13 cellular contexts compared by ENCODE assay signal in genomic region chr2:182066439-182067061, GRCh38.
DNase-seq lines count a peak whose midpoint lies in the region; ATAC-seq and TF ChIP-seq lines count a peak whose summit lies in the region.
"Had no signal": no experiment of that assay in that cellular context is flagged by ENCODE, and none has a peak within 500 bp of the region (broad histone marks: within the 10 kb centered on the region; RNA-seq: fewer than 3 reads in every experiment).

No MANE protein-coding gene starts in this region.

- peak overlapping the region; percentile 36; the same call in 1 of the 2 replicates for H3K4me2 ChIP-seq in SK-N-SH
- no peak overlapping the region for H3K4me2 ChIP-seq in hepatocyte

- H2AFZ ChIP-seq in SK-N-SH (ENCODE audit: low read depth) (no peak overlapping the region), hepatocyte (no peak overlapping the region)

- no peaks in the 10 kb centered on the region for H4K20me1 ChIP-seq in SK-N-SH (ENCODE audit: insufficient read depth)
- H4K20me1 ChIP-seq in hepatocyte (ENCODE audit: insufficient read depth, poor library complexity, severe bottlenecking), result no peaks in the 10 kb centered on the region

- H3K36me3 ChIP-seq in SK-N-SH (replicated peaks in 1 of 2; ENCODE audit: control insufficient read depth in 1 of 2, insufficient read depth in 2 of 2, low read length in 1 of 2) (no peaks in the 10 kb centered on the region), thoracic aorta (no peaks in the 10 kb centered on the region), hepatocyte (replicated peaks; ENCODE audit: insufficient read depth, low read depth) (no peaks in the 10 kb centered on the region)
- H3K36me3 ChIP-seq: vagina had no signal

- TF ChIP-seq RAD21 in SK-N-SH (IDR thresholded peaks at IDR 0.05; ENCODE audit: low read length), result no peak

- no peaks in the 10 kb centered on the region for H3K9me2 ChIP-seq in SK-N-SH
- H3K9me2 ChIP-seq in hepatocyte (replicated peaks; ENCODE audit: insufficient read depth), result no peaks in the 10 kb centered on the region

- H3K79me2 ChIP-seq in SK-N-SH (ENCODE audit: insufficient read depth) (no peaks in the 10 kb centered on the region), hepatocyte (no peaks in the 10 kb centered on the region)

- H3K27me3 ChIP-seq in SK-N-SH (ENCODE audit: insufficient read depth) (no peaks in the 10 kb centered on the region), thoracic aorta (replicated peaks; ENCODE audit: insufficient read depth) (no peaks in the 10 kb centered on the region), hepatocyte (no peaks in the 10 kb centered on the region)
- H3K27me3 ChIP-seq: vagina had no signal

- TF ChIP-seq CTCF in SK-N-SH (IDR thresholded peaks at IDR 0.05) (no peak), thoracic aorta (IDR thresholded peaks at IDR 0.05) (no peak), hepatocyte (IDR thresholded peaks at IDR 0.05; ENCODE audit: poor library complexity) (no peak)

- H3K9ac ChIP-seq in SK-N-SH, result no peak overlapping the region

- peak; percentile 22 for ATAC-seq in thoracic aorta (ENCODE audit: insufficient number of reproducible peaks, low FRiP score, low read depth)

- DNase-seq in HCEC 1CT (peak; percentile 96), SK-N-SH (peak; percentile 8), fibroblast of the conjunctiva (ENCODE audit: low read depth) (peak; percentile 71), thoracic aorta (ENCODE audit: low spot score) (no peak), hepatocyte (ENCODE audit: low spot score) (no peak), C1 segment of cervical spinal cord (lab: John Stamatoyannopoulos, UW) (no peak)
- no peak for DNase-seq in stimulated activated CD4-positive, alpha-beta T cell treated with anti-CD3 and anti-CD28 coated beads, Interleukin-2, amount 100 ng/mL, for 24 hours
- DNase-seq: activated CD4-positive, alpha-beta T cell treated with anti-CD3 and anti-CD28 coated beads, Interleukin-2, amount 10 ng/mL, durations not matched to agents 24 days and 14 days; activated naive CD4-positive, alpha-beta T cell treated with Interleukin-2 at 50 U/mL for 16 hours; naive B cell; stimulated activated CD4-positive, alpha-beta T cell treated with anti-CD3 and anti-CD28 coated beads, Interleukin-12 subunit alpha, Interleukin-12 subunit beta, amount 100 ng/mL, for 4 hours; SW 1271 had no signal

- H3K27ac ChIP-seq in SK-N-SH (ENCODE audit: low read depth in 2 of 2, low read length in 1 of 2) (peak overlapping the region; percentile 39 to 43; a peak in 2 of 4 replicates), thoracic aorta (peak overlapping the region; percentile 16 to 18), hepatocyte (no peak overlapping the region)
- H3K27ac ChIP-seq: vagina had no signal

- peak; percentile 83 to 84 for TF ChIP-seq EP300 in SK-N-SH (IDR thresholded peaks at IDR 0.05; ENCODE audit: borderline replicate concordance in 1 of 2, low read depth in 1 of 2, low read length in 1 of 2)

- H3K4me3 ChIP-seq in SK-N-SH (ENCODE audit: low read depth in 2 of 2, low read length in 1 of 2) (no peak overlapping the region), thoracic aorta (no peak overlapping the region), hepatocyte (no peak overlapping the region)
- H3K4me3 ChIP-seq: vagina had no signal

- peaks cover 12% of the 10 kb centered on the region for H3F3A ChIP-seq in SK-N-SH (replicated peaks; ENCODE audit: insufficient read depth)

- WGBS in SK-N-SH (ENCODE audit: low lambda C conversion rate), result 0% methylated on average over 2 of the region's 2 CpGs
- WGBS in hepatocyte (ENCODE audit: low lambda C conversion rate, missing lambda C conversion rate), result 30% methylated on average over 2 of the region's 2 CpGs

- POLR2A ChIA-PET in SK-N-SH (lab: Yijun Ruan, JAX), result no interaction called here

- CTCF ChIA-PET in SK-N-SH (lab: Yijun Ruan, JAX), result interaction anchor here (1.3 to 4.0 kb wide), 2 partner anchors 12 to 324 kb away, joined by 5 to 22 read pairs; no protein-coding TSS in a partner anchor

- peaks cover 16 to 26% of the 10 kb centered on the region in 2 experiments for H3K4me1 ChIP-seq in SK-N-SH (ENCODE audit: control insufficient read depth in 1 of 2, insufficient read depth in 2 of 2, low read depth in 1 of 2, low read length in 1 of 2)
- peaks cover 14 to 49% of the 10 kb centered on the region in 2 donors for H3K4me1 ChIP-seq in thoracic aorta (ENCODE audit: control insufficient read depth in 1 of 2, low read depth in 2 of 2)
- H3K4me1 ChIP-seq in hepatocyte (ENCODE audit: insufficient read depth), result peaks cover 50% of the 10 kb centered on the region

- H3K9me3 ChIP-seq in SK-N-SH (no peaks in the 10 kb centered on the region), thoracic aorta (no peaks in the 10 kb centered on the region), hepatocyte (ENCODE audit: low read depth) (no peaks in the 10 kb centered on the region)
- H3K9me3 ChIP-seq: vagina had no signal

TF ChIP-seq in SK-N-SH, 30 proteins besides CTCF, POLR2A, EP300 and RAD21 (continues in another document):
- TF ChIP-seq REST (IDR thresholded peaks at IDR 0.05; ENCODE audit: low read depth, low read length) (0 out of 2 replicates have a peak, but pooled peaks have one; percentile 40), FOXJ3 (CRISPR knock-in tag; IDR thresholded peaks at IDR 0.05) (no peak), GABPA (IDR thresholded peaks at IDR 0.05; ENCODE audit: low read depth) (no peak), MAX (IDR thresholded peaks at IDR 0.05; ENCODE audit: low read depth) (0 out of 2 replicates have a peak, but pooled peaks have one; percentile 10), NRF1 (IDR thresholded peaks at IDR 0.05; ENCODE audit: low read depth, low read length) (no peak), IRF3 (IDR thresholded peaks at IDR 0.05; ENCODE audit: low read depth, low read length) (no peak), TAF1 (IDR thresholded peaks at IDR 0.05; ENCODE audit: borderline replicate concordance, low read depth, low read length) (no peak), TCF12 (IDR thresholded peaks at IDR 0.05) (peak; percentile 88), NFIC (IDR thresholded peaks at IDR 0.05; ENCODE audit: borderline replicate concordance) (peak; percentile 68), SMC3 (IDR thresholded peaks at IDR 0.05; ENCODE audit: low read depth, low read length) (no peak), ZBTB33 (IDR thresholded peaks at IDR 0.05; ENCODE audit: borderline replicate concordance, low read depth) (peak; percentile 33; the same call in 1 of the 2 replicates), GATA2 (CRISPR knock-in tag; IDR thresholded peaks at IDR 0.05) (no peak)

Comparison
In these comparisons a context has a peak if more than half of its experiments do, and no peak if none do; other contexts are left out.
1. DNase-seq: peak in HCEC 1CT (single experiment), SK-N-SH (single experiment) and fibroblast of the conjunctiva (single experiment); none in thoracic aorta (single experiment), hepatocyte (single experiment), stimulated activated CD4-positive, alpha-beta T cell treated with anti-CD3 and anti-CD28 coated beads, Interleukin-2, amount 100 ng/mL, for 24 hours (0 of 2) and C1 segment of cervical spinal cord (0 of 14).